Comparison of ENCODE assay signal across 1 cellular context in the genomic region with DNA sequence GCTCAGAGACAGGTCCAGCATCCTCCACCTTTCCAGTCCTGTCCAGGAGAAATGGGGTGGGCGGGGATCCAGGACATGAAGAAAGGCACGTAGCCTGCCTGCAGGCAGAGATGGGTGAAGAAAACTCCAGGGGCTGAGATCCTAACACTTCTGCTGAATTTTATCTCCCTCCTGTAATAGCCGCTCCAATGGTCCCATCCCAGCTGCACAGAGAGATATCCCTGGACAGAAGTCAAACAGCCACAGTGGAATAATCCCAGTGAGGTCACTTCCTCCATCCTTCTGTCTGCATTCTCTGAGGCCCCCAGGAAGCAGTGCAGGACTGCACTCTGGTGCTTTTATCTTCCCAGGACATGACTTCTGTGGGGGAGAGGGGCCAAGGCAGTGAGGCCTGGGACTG.
TF ChIP-seq lines count a peak whose summit lies in the region.

No MANE protein-coding gene starts in this region.

TF ChIP-seq in K562, 482 proteins besides CTCF, POLR2A, EP300 and RAD21:
- peak; percentile 51; the same call in 1 of the 2 replicates for TF ChIP-seq ATF7 (IDR thresholded peaks at IDR 0.05)
- no peak for TF ChIP-seq C11orf30 (IDR thresholded peaks at IDR 0.05; ENCODE audit: low read depth)
- no peak for TF ChIP-seq NR4A1 (CRISPR knock-in tag; IDR thresholded peaks at IDR 0.05)
- TF ChIP-seq NR4A1 (tag; IDR thresholded peaks at IDR 0.05) = no peak
- 0 out of 2 replicates have a peak, but pooled peaks have one; percentile 32 for TF ChIP-seq ETV5 (CRISPR knock-in tag; IDR thresholded peaks at IDR 0.05; ENCODE audit: low read depth)
- 0 out of 2 replicates have a peak, but pooled peaks have one; percentile 5 for TF ChIP-seq EGR1 (conservative IDR thresholded peaks at IDR 0.05)
- no peak for TF ChIP-seq STAG1 (CRISPR knock-in tag; IDR thresholded peaks at IDR 0.05; ENCODE audit: borderline replicate concordance)
- TF ChIP-seq, protein P1, sequence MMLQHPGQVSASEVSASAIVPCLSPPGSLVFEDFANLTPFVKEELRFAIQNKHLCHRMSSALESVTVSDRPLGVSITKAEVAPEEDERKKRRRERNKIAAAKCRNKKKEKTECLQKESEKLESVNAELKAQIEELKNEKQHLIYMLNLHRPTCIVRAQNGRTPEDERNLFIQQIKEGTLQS (IDR thresholded peaks at IDR 0.05) = peak; percentile 34; the same call in 1 of the 2 replicates
- TF ChIP-seq, protein P1 (CRISPR knock-in tag; conservative IDR thresholded peaks at IDR 0.05) = no peak
- TF ChIP-seq KDM1A (IDR thresholded peaks at IDR 0.05) = 0 out of 4 replicates have a peak, but pooled peaks of 1 of the 2 experiments have one; percentile 22
- no peak for TF ChIP-seq NCOA1 (IDR thresholded peaks at IDR 0.05; ENCODE audit: low read depth)
- TF ChIP-seq JUND (IDR thresholded peaks at IDR 0.05; ENCODE audit: borderline replicate concordance, low read depth, low read length) = peak; percentile 66
- TF ChIP-seq JUND (tag; IDR thresholded peaks at IDR 0.05; ENCODE audit: borderline replicate concordance, low read depth, low read length) = peak; percentile 15; the same call in 1 of the 3 replicates
- peak; percentile 48; the same call in 1 of the 2 replicates for TF ChIP-seq CBFA2T2 (conservative IDR thresholded peaks at IDR 0.05)
- no peak for TF ChIP-seq GABPB1 (CRISPR knock-in tag; IDR thresholded peaks at IDR 0.05)
- no peak for TF ChIP-seq E2F3 (CRISPR knock-in tag; IDR thresholded peaks at IDR 0.05)
- TF ChIP-seq MYBL2 (IDR thresholded peaks at IDR 0.05; ENCODE audit: low read depth) = no peak
- no peak for TF ChIP-seq MYBL2 (CRISPR knock-in tag; IDR thresholded peaks at IDR 0.05; ENCODE audit: borderline replicate concordance)
- TF ChIP-seq, protein P2, sequence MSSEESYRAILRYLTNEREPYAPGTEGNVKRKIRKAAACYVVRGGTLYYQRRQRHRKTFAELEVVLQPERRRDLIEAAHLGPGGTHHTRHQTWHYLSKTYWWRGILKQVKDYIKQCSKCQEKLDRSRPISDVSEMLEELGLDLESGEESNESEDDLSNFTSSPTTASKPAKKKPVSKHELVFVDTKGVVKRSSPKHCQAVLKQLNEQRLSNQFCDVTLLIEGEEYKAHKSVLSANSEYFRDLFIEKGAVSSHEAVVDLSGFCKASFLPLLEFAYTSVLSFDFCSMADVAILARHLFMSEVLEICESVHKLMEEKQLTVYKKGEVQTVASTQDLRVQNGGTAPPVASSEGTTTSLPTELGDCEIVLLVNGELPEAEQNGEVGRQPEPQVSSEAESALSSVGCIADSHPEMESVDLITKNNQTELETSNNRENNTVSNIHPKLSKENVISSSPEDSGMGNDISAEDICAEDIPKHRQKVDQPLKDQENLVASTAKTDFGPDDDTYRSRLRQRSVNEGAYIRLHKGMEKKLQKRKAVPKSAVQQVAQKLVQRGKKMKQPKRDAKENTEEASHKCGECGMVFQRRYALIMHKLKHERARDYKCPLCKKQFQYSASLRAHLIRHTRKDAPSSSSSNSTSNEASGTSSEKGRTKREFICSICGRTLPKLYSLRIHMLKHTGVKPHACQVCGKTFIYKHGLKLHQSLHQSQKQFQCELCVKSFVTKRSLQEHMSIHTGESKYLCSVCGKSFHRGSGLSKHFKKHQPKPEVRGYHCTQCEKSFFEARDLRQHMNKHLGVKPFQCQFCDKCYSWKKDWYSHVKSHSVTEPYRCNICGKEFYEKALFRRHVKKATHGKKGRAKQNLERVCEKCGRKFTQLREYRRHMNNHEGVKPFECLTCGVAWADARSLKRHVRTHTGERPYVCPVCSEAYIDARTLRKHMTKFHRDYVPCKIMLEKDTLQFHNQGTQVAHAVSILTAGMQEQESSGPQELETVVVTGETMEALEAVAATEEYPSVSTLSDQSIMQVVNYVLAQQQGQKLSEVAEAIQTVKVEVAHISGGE (CRISPR knock-in tag; IDR thresholded peaks at IDR 0.05) = 0 out of 6 replicates have a peak, but pooled peaks of 1 of the 3 experiments have one; percentile 26
- TF ChIP-seq CTBP1 (IDR thresholded peaks at IDR 0.05; ENCODE audit: borderline replicate concordance) = no peak
- TF ChIP-seq ZFP1 (CRISPR knock-in tag; IDR thresholded peaks at IDR 0.05) = no peak
- TF ChIP-seq TCF7 (IDR thresholded peaks at IDR 0.05; ENCODE audit: borderline replicate concordance) = no peak
- peak; percentile 55 for TF ChIP-seq GABPA (tag; conservative IDR thresholded peaks at IDR 0.05; ENCODE audit: low read depth)
- TF ChIP-seq, protein P3, sequence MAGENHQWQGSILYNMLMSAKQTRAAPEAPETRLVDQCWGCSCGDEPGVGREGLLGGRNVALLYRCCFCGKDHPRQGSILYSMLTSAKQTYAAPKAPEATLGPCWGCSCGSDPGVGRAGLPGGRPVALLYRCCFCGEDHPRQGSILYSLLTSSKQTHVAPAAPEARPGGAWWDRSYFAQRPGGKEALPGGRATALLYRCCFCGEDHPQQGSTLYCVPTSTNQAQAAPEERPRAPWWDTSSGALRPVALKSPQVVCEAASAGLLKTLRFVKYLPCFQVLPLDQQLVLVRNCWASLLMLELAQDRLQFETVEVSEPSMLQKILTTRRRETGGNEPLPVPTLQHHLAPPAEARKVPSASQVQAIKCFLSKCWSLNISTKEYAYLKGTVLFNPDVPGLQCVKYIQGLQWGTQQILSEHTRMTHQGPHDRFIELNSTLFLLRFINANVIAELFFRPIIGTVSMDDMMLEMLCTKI (IDR thresholded peaks at IDR 0.05; ENCODE audit: partially characterized antibody) = no peak
- TF ChIP-seq, protein P4, sequence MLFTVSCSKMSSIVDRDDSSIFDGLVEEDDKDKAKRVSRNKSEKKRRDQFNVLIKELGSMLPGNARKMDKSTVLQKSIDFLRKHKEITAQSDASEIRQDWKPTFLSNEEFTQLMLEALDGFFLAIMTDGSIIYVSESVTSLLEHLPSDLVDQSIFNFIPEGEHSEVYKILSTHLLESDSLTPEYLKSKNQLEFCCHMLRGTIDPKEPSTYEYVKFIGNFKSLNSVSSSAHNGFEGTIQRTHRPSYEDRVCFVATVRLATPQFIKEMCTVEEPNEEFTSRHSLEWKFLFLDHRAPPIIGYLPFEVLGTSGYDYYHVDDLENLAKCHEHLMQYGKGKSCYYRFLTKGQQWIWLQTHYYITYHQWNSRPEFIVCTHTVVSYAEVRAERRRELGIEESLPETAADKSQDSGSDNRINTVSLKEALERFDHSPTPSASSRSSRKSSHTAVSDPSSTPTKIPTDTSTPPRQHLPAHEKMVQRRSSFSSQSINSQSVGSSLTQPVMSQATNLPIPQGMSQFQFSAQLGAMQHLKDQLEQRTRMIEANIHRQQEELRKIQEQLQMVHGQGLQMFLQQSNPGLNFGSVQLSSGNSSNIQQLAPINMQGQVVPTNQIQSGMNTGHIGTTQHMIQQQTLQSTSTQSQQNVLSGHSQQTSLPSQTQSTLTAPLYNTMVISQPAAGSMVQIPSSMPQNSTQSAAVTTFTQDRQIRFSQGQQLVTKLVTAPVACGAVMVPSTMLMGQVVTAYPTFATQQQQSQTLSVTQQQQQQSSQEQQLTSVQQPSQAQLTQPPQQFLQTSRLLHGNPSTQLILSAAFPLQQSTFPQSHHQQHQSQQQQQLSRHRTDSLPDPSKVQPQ (CRISPR knock-in tag; IDR thresholded peaks at IDR 0.05; ENCODE audit: borderline replicate concordance) = no peak
- peak; percentile 12 for TF ChIP-seq RBBP5 (IDR thresholded peaks at IDR 0.05; ENCODE audit: borderline replicate concordance, insufficient read depth, low read length, poor library complexity, severe bottlenecking)
- no peak for TF ChIP-seq MYC (IDR thresholded peaks at IDR 0.05; ENCODE audit: low read depth, low read length)
- TF ChIP-seq MYC (CRISPR knock-in tag; IDR thresholded peaks at IDR 0.05; ENCODE audit: borderline replicate concordance, low read depth) = no peak
- no peak for TF ChIP-seq TAL1 (IDR thresholded peaks at IDR 0.05)
- TF ChIP-seq CSDE1 (IDR thresholded peaks at IDR 0.05) = no peak
- 0 out of 2 replicates have a peak, but pooled peaks have one; percentile 25 for TF ChIP-seq SMAD4 (CRISPR knock-in tag; conservative IDR thresholded peaks at IDR 0.05)
- no peak for TF ChIP-seq ETS2 (tag; IDR thresholded peaks at IDR 0.05; ENCODE audit: borderline replicate concordance, poor library complexity, severe bottlenecking)
- TF ChIP-seq NCOR1 (IDR thresholded peaks at IDR 0.05) = peak; percentile 48
- no peak for TF ChIP-seq HNRNPL (IDR thresholded peaks at IDR 0.05; ENCODE audit: low read depth, low read length)
- peak; percentile 43; the same call in 1 of the 2 replicates for TF ChIP-seq ARID1B (IDR thresholded peaks at IDR 0.05)
- TF ChIP-seq ZNF785 (CRISPR knock-in tag; IDR thresholded peaks at IDR 0.05) = no peak
- TF ChIP-seq ZNF24 (IDR thresholded peaks at IDR 0.05) = no peak
- TF ChIP-seq XRCC4 (IDR thresholded peaks at IDR 0.05; ENCODE audit: extremely low read depth, insufficient read depth, insufficient read length) = no peak
- TF ChIP-seq, protein P5, sequence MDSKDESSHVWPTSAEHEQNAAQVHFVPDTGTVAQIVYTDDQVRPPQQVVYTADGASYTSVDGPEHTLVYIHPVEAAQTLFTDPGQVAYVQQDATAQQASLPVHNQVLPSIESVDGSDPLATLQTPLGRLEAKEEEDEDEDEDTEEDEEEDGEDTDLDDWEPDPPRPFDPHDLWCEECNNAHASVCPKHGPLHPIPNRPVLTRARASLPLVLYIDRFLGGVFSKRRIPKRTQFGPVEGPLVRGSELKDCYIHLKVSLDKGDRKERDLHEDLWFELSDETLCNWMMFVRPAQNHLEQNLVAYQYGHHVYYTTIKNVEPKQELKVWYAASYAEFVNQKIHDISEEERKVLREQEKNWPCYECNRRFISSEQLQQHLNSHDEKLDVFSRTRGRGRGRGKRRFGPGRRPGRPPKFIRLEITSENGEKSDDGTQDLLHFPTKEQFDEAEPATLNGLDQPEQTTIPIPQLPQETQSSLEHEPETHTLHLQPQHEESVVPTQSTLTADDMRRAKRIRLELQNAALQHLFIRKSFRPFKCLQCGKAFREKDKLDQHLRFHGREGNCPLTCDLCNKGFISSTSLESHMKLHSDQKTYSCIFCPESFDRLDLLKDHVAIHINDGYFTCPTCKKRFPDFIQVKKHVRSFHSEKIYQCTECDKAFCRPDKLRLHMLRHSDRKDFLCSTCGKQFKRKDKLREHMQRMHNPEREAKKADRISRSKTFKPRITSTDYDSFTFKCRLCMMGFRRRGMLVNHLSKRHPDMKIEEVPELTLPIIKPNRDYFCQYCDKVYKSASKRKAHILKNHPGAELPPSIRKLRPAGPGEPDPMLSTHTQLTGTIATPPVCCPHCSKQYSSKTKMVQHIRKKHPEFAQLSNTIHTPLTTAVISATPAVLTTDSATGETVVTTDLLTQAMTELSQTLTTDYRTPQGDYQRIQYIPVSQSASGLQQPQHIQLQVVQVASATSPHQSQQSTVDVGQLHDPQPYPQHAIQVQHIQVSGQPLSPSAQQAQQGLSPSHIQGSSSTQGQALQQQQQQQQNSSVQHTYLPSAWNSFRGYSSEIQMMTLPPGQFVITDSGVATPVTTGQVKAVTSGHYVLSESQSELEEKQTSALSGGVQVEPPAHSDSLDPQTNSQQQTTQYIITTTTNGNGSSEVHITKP (IDR thresholded peaks at IDR 0.05; ENCODE audit: partially characterized antibody) = peak; percentile 92
- 0 out of 2 replicates have a peak, but pooled peaks have one; percentile 11 for TF ChIP-seq ARID2 (IDR thresholded peaks at IDR 0.05)
- TF ChIP-seq ZNF445 (CRISPR knock-in tag; IDR thresholded peaks at IDR 0.05; ENCODE audit: low read depth) = no peak
- TF ChIP-seq TCF3 (CRISPR knock-in tag; IDR thresholded peaks at IDR 0.05) = peak; percentile 54
- peak; percentile 66 for TF ChIP-seq CBFA2T3 (IDR thresholded peaks at IDR 0.05)
- no peak for TF ChIP-seq LCOR (CRISPR knock-in tag; IDR thresholded peaks at IDR 0.05)
- peak; percentile 34 for TF ChIP-seq ZFP36 (IDR thresholded peaks at IDR 0.05; ENCODE audit: low read depth, low read length, partially characterized antibody)
- TF ChIP-seq SAFB (IDR thresholded peaks at IDR 0.05; ENCODE audit: borderline replicate concordance, low read depth, low read length) = no peak
- TF ChIP-seq SPI1 (IDR thresholded peaks at IDR 0.05; ENCODE audit: borderline replicate concordance, low read depth, low read length) = peak; percentile 18; the same call in 1 of the 2 replicates
- no peak for TF ChIP-seq RBM14 (IDR thresholded peaks at IDR 0.05; ENCODE audit: borderline replicate concordance, insufficient read depth, low read depth, low read length)
